1 cellular context compared by ENCODE assay signal in genomic region chr11:65429724-65430405, GRCh38.
A peak's percentile ranks its signal among the peaks of the same experiment; 100 is the strongest.
TF ChIP-seq lines count a peak whose summit lies in the region.

No MANE protein-coding gene starts in this region.

TF ChIP-seq in endothelial cell of umbilical vein, 7 proteins besides CTCF, POLR2A, EP300 and RAD21 (continued from another document):
- TF ChIP-seq POLR2AphosphoS5 (IDR thresholded peaks at IDR 0.05; ENCODE audit: insufficient read depth, low read depth, low read length) (peak; percentile 74), GATA2 (IDR thresholded peaks at IDR 0.05; ENCODE audit: insufficient read depth, insufficient read length, low read depth, low read length) (no peak), MYC (IDR thresholded peaks at IDR 0.05; ENCODE audit: low read depth, low read length) (no peak), MAX (IDR thresholded peaks at IDR 0.05; ENCODE audit: insufficient read depth, insufficient read length) (no peak)
TF ChIP-seq in endothelial cell of umbilical vein: peak in this region for 1.
